Comparison of ENCODE assay signal across 8 cellular contexts in genomic region chr14:104972301-104973211, GRCh38. TPM values are rescaled to one million over a fixed set of nuclear protein-coding genes. Genes with fewer than 3 reads are reported as not detected.
DNase-seq lines count a peak whose midpoint lies in the region; ATAC-seq, FAIRE-seq and TF ChIP-seq lines count a peak whose summit lies in the region.

No MANE protein-coding gene starts in this region.

- H3K36me3 Mint-ChIP-seq in CD14-positive monocyte (peaks cover 1 to 2% of the 10 kb centered on the region in 2 donors), endodermal cell (ENCODE audit: low read depth) (no peaks in the 10 kb centered on the region)

- no peak overlapping the region for H3K9ac ChIP-seq in endodermal cell (ENCODE audit: extremely low read depth, low read length, poor library complexity, severe bottlenecking)

- H3K4me1 ChIP-seq in endodermal cell (ENCODE audit: control insufficient read depth, insufficient read depth, low read length), result no peaks in the 10 kb centered on the region
- H3K4me1 ChIP-seq in muscle layer of duodenum (ENCODE audit: control insufficient read depth in 1 of 2, insufficient read depth in 2 of 2, low read length in 2 of 2), result peaks cover 29 to 89% of the 10 kb centered on the region in 2 donors

- no peak overlapping the region for H3K4me3 Mint-ChIP-seq in CD14-positive monocyte
- no peak overlapping the region for H3K4me3 Mint-ChIP-seq in endodermal cell

- intact Hi-C loops in CD14-positive monocyte (cut with micrococcal nuclease), result loop anchor here in 1 of 2 donors (5.0 kb wide), 1 partner anchor 115 kb away; no protein-coding TSS in a partner anchor

- H3K27me3 ChIP-seq in endodermal cell (ENCODE audit: control insufficient read depth, insufficient read depth, low read length, poor library complexity, severe bottlenecking) (peaks cover 14% of the 10 kb centered on the region), muscle layer of duodenum (ENCODE audit: low read depth, low read length) (no peaks in the 10 kb centered on the region)

- 90% methylated on average over 19 to 30 of the region's 30 CpGs for WGBS in endodermal cell (ENCODE audit: insufficient coverage in 1 of 2, insufficient read length in 1 of 2), 2 experiments

- no peaks in the 10 kb centered on the region for H3K36me3 ChIP-seq in endodermal cell (ENCODE audit: control insufficient read depth, insufficient read depth, low read length)
- H3K36me3 ChIP-seq in muscle layer of duodenum (ENCODE audit: control insufficient read depth in 1 of 2, insufficient read depth in 2 of 2, low read length in 2 of 2), result no peaks in the 10 kb centered on the region

- DNase-seq in CD14-positive monocyte (ENCODE audit: low spot score), result peak; percentile 40
- DNase-seq in NCI-H226, result peak; percentile 77
- DNase-seq in endodermal cell, result peak; percentile 72
- no peak for DNase-seq in cerebellar cortex (ENCODE audit: low spot score)
- no peak for DNase-seq in GM19239 (ENCODE audit: insufficient read length, low spot score)

- H3K27ac Mint-ChIP-seq in CD14-positive monocyte (no peak overlapping the region), endodermal cell (no peak overlapping the region)

- ATAC-seq in GM19467 (IDR thresholded peaks at IDR 0.05; ENCODE audit: unreplicated experiment) (no peak), GM21390 (IDR thresholded peaks at IDR 0.05; ENCODE audit: unreplicated experiment) (no peak)

- H3K27ac ChIP-seq in endodermal cell (ENCODE audit: low read depth, low read length) (no peak overlapping the region), muscle layer of duodenum (ENCODE audit: low read length) (peak overlapping the region; percentile 83)

- H3K4me3 ChIP-seq in endodermal cell (ENCODE audit: low read length), result no peak overlapping the region
- H3K4me3 ChIP-seq in muscle layer of duodenum (ENCODE audit: low read depth in 1 of 2, low read length in 2 of 2), result peak overlapping the region in 1 of 2 donors; percentile 5

- no peaks in the 10 kb centered on the region for H3K9me3 ChIP-seq in endodermal cell (ENCODE audit: control insufficient read depth, low read length)
- no peaks in the 10 kb centered on the region for H3K9me3 ChIP-seq in muscle layer of duodenum (ENCODE audit: control insufficient read depth in 1 of 2, low read length in 2 of 2)

- peaks cover 32 to 37% (median 35%) of the 10 kb centered on the region in 3 donors for H3K27me3 Mint-ChIP-seq in CD14-positive monocyte (ENCODE audit: low read depth in 3 of 3)
- H3K27me3 Mint-ChIP-seq in endodermal cell (ENCODE audit: insufficient read depth), result peaks cover 19% of the 10 kb centered on the region

- FAIRE-seq in GM19239 (lab: Jason Lieb, UNC), result no peak

- TF ChIP-seq CTCF in CD14-positive monocyte (IDR thresholded peaks at IDR 0.05) (no peak), endodermal cell (conservative IDR thresholded peaks at IDR 0.05) (no peak)

- H3K4me1 Mint-ChIP-seq in CD14-positive monocyte (peaks cover 11% of the 10 kb centered on the region), endodermal cell (peaks cover 3% of the 10 kb centered on the region)

- H3K9me3 Mint-ChIP-seq in CD14-positive monocyte (peaks cover 0 to 8% (median under 1%) of the 10 kb centered on the region in 7 donors), endodermal cell (no peaks in the 10 kb centered on the region)

RNA-seq across cellular contexts. Expression of gene AHNAK2, which starts 5.6 kb away (rescaled TPM):
- under 1 TPM in 1 of 2 donors, not detected in 1; 0.01 TPM for polyA plus RNA-seq in CD14-positive monocyte
- 1 to 10 TPM in 1 of 2 donors, under 1 TPM in 1; 0.93 to 2.2 TPM for total RNA-seq in endodermal cell
- polyA plus RNA-seq in endodermal cell (2013, experiment 1 of 2), result 3.5 TPM
- polyA plus RNA-seq in endodermal cell (2013, experiment 2 of 2), result 3.0 TPM

RNA-seq across cellular contexts. Expression of gene CLBA1, which starts 13.0 kb away (rescaled TPM):
- polyA plus RNA-seq in CD14-positive monocyte, result under 1 TPM; 0.62 to 0.76 TPM
- 10 to 100 TPM; 11.2 to 12.5 TPM for total RNA-seq in endodermal cell
- 9.8 TPM for polyA plus RNA-seq in endodermal cell (2013, experiment 1 of 2)
- polyA plus RNA-seq in endodermal cell (2013, experiment 2 of 2), result 9.0 TPM

RNA-seq across cellular contexts. Expression of gene PLD4, which starts 47.9 kb away (rescaled TPM):
- 10 to 100 TPM; 15.1 to 15.5 TPM for polyA plus RNA-seq in CD14-positive monocyte
- not detected for total RNA-seq in endodermal cell
- 0.04 TPM for polyA plus RNA-seq in endodermal cell (2013, experiment 1 of 2)
- polyA plus RNA-seq in endodermal cell (2013, experiment 2 of 2), result not detected

RNA-seq across cellular contexts. Expression of gene CDCA4, which starts 48.3 kb away (rescaled TPM):
- polyA plus RNA-seq in CD14-positive monocyte, result 10 to 100 TPM in 1 of 2 donors, 1 to 10 TPM in 1; 8.6 to 12.0 TPM
- 10 to 100 TPM; 46.6 to 65.1 TPM for total RNA-seq in endodermal cell
- polyA plus RNA-seq in endodermal cell (2013, experiment 1 of 2), result 52.4 TPM
- 53.2 TPM for polyA plus RNA-seq in endodermal cell (2013, experiment 2 of 2)

Comparison
In these comparisons a context has a peak if more than half of its experiments do, and no peak if none do; other contexts are left out.
1. DNase-seq: peak in CD14-positive monocyte (single experiment), NCI-H226 (single experiment) and endodermal cell (single experiment); none in cerebellar cortex (single experiment) and GM19239 (single experiment).